In genomic region chr4:108890491-108890890, GRCh38 we compare ENCODE assay signal across 21 cellular contexts.
A peak's percentile ranks its signal among the peaks of the same experiment; 100 is the strongest.
DNase-seq lines count a peak whose midpoint lies in the region; ATAC-seq and TF ChIP-seq lines count a peak whose summit lies in the region.
"Had no signal": no experiment of that assay in that cellular context is flagged by ENCODE, and none has a peak within 500 bp of the region (broad histone marks: within the 10 kb centered on the region; RNA-seq: fewer than 3 reads in every experiment).

No MANE protein-coding gene starts in this region.

- CTCF ChIA-PET in Caco-2 (lab: Charles Lee): interaction anchor here (0.7 kb wide), 1 partner anchor 41 kb away, joined by 3 read pairs; no protein-coding TSS in a partner anchor

- no peak overlapping the region for H2BK15ac ChIP-seq in neuronal stem cell (ENCODE audit: low read length)

- H2AK5ac ChIP-seq in neuronal stem cell (ENCODE audit: low read depth, low read length): no peak overlapping the region

- no CpG with 5 or more reads among the region's 2 CpGs for WGBS in neuronal stem cell (ENCODE audit: extremely low coverage in 2 of 2, insufficient read length in 2 of 2, insufficient replicate concordance in 1 of 2), 2 donors

- H3K4me1 ChIP-seq in GM23338 (ENCODE audit: insufficient read depth) (peaks cover 32% of the 10 kb centered on the region), neuronal stem cell (ENCODE audit: control insufficient read depth in 2 of 2, insufficient read depth in 1 of 2, low read depth in 1 of 2, low read length in 2 of 2) (peaks cover 4 to 13% of the 10 kb centered on the region in 2 donors), Caco-2 (no peaks in the 10 kb centered on the region)
- H3K4me1 ChIP-seq: BLaER1 treated with 17β-estradiol and CSF1 and Interleukin-3, amounts not matched to agents 10 nM and 100 nM had no signal

- peak overlapping the region; percentile 7 for H3K18ac ChIP-seq in neuronal stem cell (ENCODE audit: low read length)

- H3K27me3 Mint-ChIP-seq in GM23338 (ENCODE audit: insufficient read depth, low read depth, poor library complexity): peaks cover 2% of the 10 kb centered on the region
- H3K27me3 Mint-ChIP-seq in activated T-helper 2 cell treated with anti-CD3 and anti-CD28 coated beads, Interferon-gamma antibody, Interleukin-2, Interleukin-4, amounts not matched to agents 10 μg/mL and 5 μg/mL and 100 μg/mL, durations not matched to agents 14 hours and 24 hours and 36 hours (ENCODE audit: low read depth): no peaks in the 10 kb centered on the region
- H3K27me3 Mint-ChIP-seq in Caco-2 (ENCODE audit: insufficient read depth, unreplicated experiment): peaks cover 6% of the 10 kb centered on the region

- no peaks in the 10 kb centered on the region for H3K36me3 Mint-ChIP-seq in GM23338 (ENCODE audit: low read depth)
- no peaks in the 10 kb centered on the region for H3K36me3 Mint-ChIP-seq in activated T-helper 2 cell treated with anti-CD3 and anti-CD28 coated beads, Interferon-gamma antibody, Interleukin-2, Interleukin-4, amounts not matched to agents 10 μg/mL and 5 μg/mL and 100 μg/mL, durations not matched to agents 14 hours and 24 hours and 36 hours (ENCODE audit: low read depth)
- no peaks in the 10 kb centered on the region for H3K36me3 Mint-ChIP-seq in Caco-2 (ENCODE audit: insufficient read depth, unreplicated experiment)
- H3K36me3 Mint-ChIP-seq: CD8-positive, alpha-beta memory T cell had no signal

- H3K36me3 ChIP-seq in GM23338 (ENCODE audit: insufficient read depth) (no peaks in the 10 kb centered on the region), neuronal stem cell (replicated peaks in 1 of 2; ENCODE audit: control insufficient read depth in 2 of 2, insufficient read depth in 2 of 2, low read length in 2 of 2) (no peaks in the 10 kb centered on the region), Caco-2 (ENCODE audit: control insufficient read depth, insufficient read depth, low read length) (no peaks in the 10 kb centered on the region)
- H3K36me3 ChIP-seq: BLaER1 treated with 17β-estradiol and CSF1 and Interleukin-3, amounts not matched to agents 10 nM and 100 nM; SJSA1 had no signal

- H4K8ac ChIP-seq in neuronal stem cell (ENCODE audit: low read depth, low read length): no peak overlapping the region

- H3K4ac ChIP-seq in neuronal stem cell (ENCODE audit: low read length): no peak overlapping the region

- H3K79me1 ChIP-seq in neuronal stem cell (ENCODE audit: low read depth, low read length): no peaks in the 10 kb centered on the region

- in situ Hi-C loops in SK-MEL-5 (cut with HindIII; ENCODE audit: low pct_unique_long_range_greater_than_20kb, low sequenced_read_pairs): no loop called here

- H3K4me1 Mint-ChIP-seq in GM23338 (peaks cover 26% of the 10 kb centered on the region), Caco-2 (ENCODE audit: low read depth, unreplicated experiment) (no peaks in the 10 kb centered on the region)
- H3K4me1 Mint-ChIP-seq in activated T-helper 2 cell treated with anti-CD3 and anti-CD28 coated beads, Interferon-gamma antibody, Interleukin-2, Interleukin-4, amounts not matched to agents 10 μg/mL and 5 μg/mL and 100 μg/mL, durations not matched to agents 14 hours and 24 hours and 36 hours (ENCODE audit: low read depth): peaks cover 2% of the 10 kb centered on the region
- H3K4me1 Mint-ChIP-seq: CD8-positive, alpha-beta memory T cell had no signal

- ATAC-seq in GM23338: no peak
- ATAC-seq: HepG2 had no signal

- no TSS peak for BruUV-seq in Caco-2 (replicated peaks; lab: Mats Ljungman, UMichigan)

- H3K9me3 Mint-ChIP-seq in GM23338: no peaks in the 10 kb centered on the region
- no peaks in the 10 kb centered on the region for H3K9me3 Mint-ChIP-seq in activated T-helper 2 cell treated with anti-CD3 and anti-CD28 coated beads, Interferon-gamma antibody, Interleukin-2, Interleukin-4, amounts not matched to agents 10 μg/mL and 5 μg/mL and 100 μg/mL, durations not matched to agents 14 hours and 24 hours and 36 hours
- no peaks in the 10 kb centered on the region for H3K9me3 Mint-ChIP-seq in Caco-2 (ENCODE audit: unreplicated experiment)
- H3K9me3 Mint-ChIP-seq: CD8-positive, alpha-beta memory T cell had no signal

- no peak overlapping the region for H3K14ac ChIP-seq in neuronal stem cell (ENCODE audit: low read length)

- H3K4me2 ChIP-seq in GM23338 (peak overlapping the region; percentile 35; the same call in 1 of the 2 replicates), neuronal stem cell (ENCODE audit: insufficient read depth, low read length, poor library complexity, severe bottlenecking) (no peak overlapping the region)
- H3K4me2 ChIP-seq: BLaER1 treated with 17β-estradiol and CSF1 and Interleukin-3, amounts not matched to agents 10 nM and 100 nM; PC-9 had no signal

- H3K4me3 ChIP-seq in GM23338 (no peak overlapping the region), neuronal stem cell (ENCODE audit: low read length in 2 of 2) (no peak overlapping the region), Caco-2 (ENCODE audit: low read depth, low read length) (no peak overlapping the region)
- H3K4me3 ChIP-seq: BLaER1 treated with 17β-estradiol and CSF1 and Interleukin-3, amounts not matched to agents 10 nM and 100 nM; GM23248; PC-9; SJSA1 had no signal

- H4K91ac ChIP-seq in neuronal stem cell (ENCODE audit: low read depth, low read length, poor library complexity): no peak overlapping the region

- H2AFZ ChIP-seq in GM23338 (no peak overlapping the region), neuronal stem cell (ENCODE audit: low read length) (peak overlapping the region; percentile 58)
- H2AFZ ChIP-seq: GM23248, PC-9 had no signal

- H3K23ac ChIP-seq in neuronal stem cell (ENCODE audit: low read depth, low read length, poor library complexity): no peak overlapping the region

- H3K27me3 ChIP-seq in GM23338 (ENCODE audit: insufficient read depth): no peaks in the 10 kb centered on the region
- no peaks in the 10 kb centered on the region for H3K27me3 ChIP-seq in neuronal stem cell (ENCODE audit: control insufficient read depth in 3 of 3, insufficient read depth in 3 of 3, low read depth in 1 of 3, low read length in 3 of 3)
- H3K27me3 ChIP-seq in Caco-2 (replicated peaks; ENCODE audit: control insufficient read depth, insufficient read depth, low read length): no peaks in the 10 kb centered on the region
- H3K27me3 ChIP-seq: BLaER1 treated with 17β-estradiol and CSF1 and Interleukin-3, amounts not matched to agents 10 nM and 100 nM; SJSA1 had no signal

- H3F3A ChIP-seq in GM23338 (replicated peaks; ENCODE audit: low read depth): no peaks in the 10 kb centered on the region

- no peaks in the 10 kb centered on the region for H4K20me1 ChIP-seq in GM23338 (replicated peaks; ENCODE audit: insufficient read depth)
- H4K20me1 ChIP-seq: BLaER1 treated with 17β-estradiol and CSF1 and Interleukin-3, amounts not matched to agents 10 nM and 100 nM had no signal

- TF ChIP-seq CTCF in GM23338 (conservative IDR thresholded peaks at IDR 0.05; ENCODE audit: low read depth in 2 of 2) (no peak), Caco-2 (IDR thresholded peaks at IDR 0.05; ENCODE audit: insufficient read depth in 1 of 2, low read depth in 1 of 2, low read length in 1 of 2, severe bottlenecking in 1 of 2, unreplicated experiment in 1 of 2) (no peak)

- POLR2A ChIA-PET in Caco-2 (lab: Charles Lee): no interaction called here

- H3K9me3 ChIP-seq in neuronal stem cell (replicated peaks in 1 of 2; ENCODE audit: control insufficient read depth in 2 of 2, insufficient read depth in 1 of 2, low read depth in 1 of 2, low read length in 2 of 2) (no peaks in the 10 kb centered on the region), Caco-2 (no peaks in the 10 kb centered on the region)
- H3K9me3 ChIP-seq: BLaER1 treated with 17β-estradiol and CSF1 and Interleukin-3, amounts not matched to agents 10 nM and 100 nM; SJSA1 had no signal

- peak; percentile 12 for DNase-seq in GM23338 (ENCODE audit: low spot score)
- DNase-seq in SK-MEL-5 (ENCODE audit: low read depth, low spot score): peak; percentile 20
- DNase-seq in foreskin melanocyte: peak; percentile 35
- DNase-seq in neuronal stem cell (ENCODE audit: low spot score): no peak
- no peak for DNase-seq in activated T-helper 2 cell treated with anti-CD3 and anti-CD28 coated beads, Interferon-gamma antibody, Interleukin-2, Interleukin-4, amounts not matched to agents 10 μg/mL and 5 μg/mL and 100 μg/mL, durations not matched to agents 14 hours and 24 hours and 36 hours (ENCODE audit: low spot score)
- DNase-seq in Caco-2: no peak
- no peak for DNase-seq in dermis blood vessel endothelial cell
- DNase-seq in GM03348 (ENCODE audit: low spot score): no peak
- DNase-seq: CD8-positive, alpha-beta memory T cell; DND-41; GDM1; GM23248; MV-4-11; NCI-H1417 treated with DMSO at 0.1 percent for 48 hours; NCI-H1930; NCI-H446; NCI-H748 treated with DMSO at 0.1 percent for 48 hours; PC-9 had no signal

- no peaks in the 10 kb centered on the region for H3K79me2 ChIP-seq in GM23338 (replicated peaks; ENCODE audit: insufficient read depth)

- 0 out of 2 replicates have a peak overlapping the region, but pooled peaks have one; percentile 71 for H3K27ac Mint-ChIP-seq in GM23338
- no peak overlapping the region for H3K27ac Mint-ChIP-seq in activated T-helper 2 cell treated with anti-CD3 and anti-CD28 coated beads, Interferon-gamma antibody, Interleukin-2, Interleukin-4, amounts not matched to agents 10 μg/mL and 5 μg/mL and 100 μg/mL, durations not matched to agents 14 hours and 24 hours and 36 hours
- H3K27ac Mint-ChIP-seq in Caco-2 (ENCODE audit: unreplicated experiment): no peak overlapping the region
- H3K27ac Mint-ChIP-seq: CD8-positive, alpha-beta memory T cell had no signal

- no peak overlapping the region for H3K27ac ChIP-seq in GM23338 (ENCODE audit: low read depth)
- H3K27ac ChIP-seq in neuronal stem cell (replicated peaks; ENCODE audit: low read length): no peak overlapping the region
- H3K27ac ChIP-seq: BLaER1 treated with 17β-estradiol and CSF1 and Interleukin-3, amounts not matched to agents 10 nM and 100 nM; GM23248; PC-9; SJSA1 had no signal

- no peak overlapping the region for H2BK12ac ChIP-seq in neuronal stem cell (ENCODE audit: low read length)

- intact Hi-C loops in activated T-helper 2 cell treated with anti-CD3 and anti-CD28 coated beads, Interferon-gamma antibody, Interleukin-2, Interleukin-4, amounts not matched to agents 10 μg/mL and 5 μg/mL and 100 μg/mL, durations not matched to agents 14 hours and 24 hours and 36 hours (cut with micrococcal nuclease): no loop called here
- intact Hi-C loops in Caco-2 (cut with micrococcal nuclease; ENCODE audit: unreplicated experiment): no loop called here

- H2BK5ac ChIP-seq in neuronal stem cell (ENCODE audit: low read length): no peak overlapping the region

- H3K9ac ChIP-seq in neuronal stem cell (ENCODE audit: low read depth, low read length, poor library complexity): no peak overlapping the region
- H3K9ac ChIP-seq: BLaER1 treated with 17β-estradiol and CSF1 and Interleukin-3, amounts not matched to agents 10 nM and 100 nM; GM23248 had no signal

- H3K4me3 Mint-ChIP-seq in GM23338 (no peak overlapping the region), Caco-2 (ENCODE audit: unreplicated experiment) (no peak overlapping the region)
- H3K4me3 Mint-ChIP-seq in activated T-helper 2 cell treated with anti-CD3 and anti-CD28 coated beads, Interferon-gamma antibody, Interleukin-2, Interleukin-4, amounts not matched to agents 10 μg/mL and 5 μg/mL and 100 μg/mL, durations not matched to agents 14 hours and 24 hours and 36 hours (ENCODE audit: low read depth): no peak overlapping the region
- H3K4me3 Mint-ChIP-seq: CD8-positive, alpha-beta memory T cell had no signal

- no peak overlapping the region for H2BK120ac ChIP-seq in neuronal stem cell (ENCODE audit: low read depth, low read length)

- no peaks in the 10 kb centered on the region for H3K9me2 ChIP-seq in GM23338 (ENCODE audit: insufficient read depth)

Comparison
In these comparisons a context has a peak if more than half of its experiments do, and no peak if none do; other contexts are left out.
1. DNase-seq: peak in GM23338 (single experiment), SK-MEL-5 (single experiment) and foreskin melanocyte (single experiment); none in neuronal stem cell (single experiment), activated T-helper 2 cell treated with anti-CD3 and anti-CD28 coated beads, Interferon-gamma antibody, Interleukin-2, Interleukin-4, amounts not matched to agents 10 μg/mL and 5 μg/mL and 100 μg/mL, durations not matched to agents 14 hours and 24 hours and 36 hours (single experiment), Caco-2 (0 of 2), dermis blood vessel endothelial cell (single experiment) and GM03348 (single experiment).